In genomic region chr3:68997887-68998286, GRCh38 we compare ENCODE assay signal across 19 cellular contexts. TPM values are rescaled to one million over a fixed set of nuclear protein-coding genes. Genes with fewer than 3 reads are reported as not detected.
A peak's percentile ranks its signal among the peaks of the same experiment; 100 is the strongest.
DNase-seq lines count a peak whose midpoint lies in the region; ATAC-seq and TF ChIP-seq lines count a peak whose summit lies in the region.
"Had no signal": no experiment of that assay in that cellular context is flagged by ENCODE, and none has a peak within 500 bp of the region (broad histone marks: within the 10 kb centered on the region; RNA-seq: fewer than 3 reads in every experiment).

No MANE protein-coding gene starts in this region.

- ATAC-seq in GM18508 (IDR thresholded peaks at IDR 0.05; ENCODE audit: insufficient read depth, unreplicated experiment) (peak; percentile 83), GM18505 (IDR thresholded peaks at IDR 0.05; ENCODE audit: unreplicated experiment) (no peak), GM19328 (IDR thresholded peaks at IDR 0.05; ENCODE audit: unreplicated experiment) (no peak)

- H3K4me3 Mint-ChIP-seq in CD14-positive monocyte: no peak overlapping the region
- H3K4me3 Mint-ChIP-seq in CD4-positive, alpha-beta memory T cell: no peak overlapping the region
- H3K4me3 Mint-ChIP-seq: memory B cell, naive B cell had no signal

- H3K4me1 Mint-ChIP-seq in CD14-positive monocyte: no peaks in the 10 kb centered on the region
- H3K4me1 Mint-ChIP-seq in CD4-positive, alpha-beta memory T cell: peaks cover 0 to 5% (median 0%) of the 10 kb centered on the region in 4 donors
- H3K4me1 Mint-ChIP-seq: memory B cell, naive B cell had no signal

- POLR2A ChIA-PET in CD4-positive, alpha-beta memory T cell (lab: Charles Lee; ENCODE audit: partially characterized antibody): no interaction called here

- TF ChIP-seq POLR2A in GM18505 (IDR thresholded peaks at IDR 0.05; ENCODE audit: borderline replicate concordance, extremely low read depth, insufficient read depth, insufficient read length): no peak

- H3K9me3 ChIP-seq in CD4-positive, alpha-beta memory T cell (ENCODE audit: control insufficient read depth in 1 of 2, low read length in 2 of 2): no peaks in the 10 kb centered on the region
- H3K9me3 ChIP-seq: uterus had no signal

- DNase-seq in CD14-positive monocyte (ENCODE audit: low spot score): no peak
- peak; percentile 55 for DNase-seq in RKO (ENCODE audit: low spot score)
- peak; percentile 58 for DNase-seq in epithelial cell of esophagus (ENCODE audit: low read depth)
- no peak for DNase-seq in NCI-H2107 (lab: John Stamatoyannopoulos, UW)
- no peak for DNase-seq in CD4-positive, alpha-beta memory T cell
- DNase-seq: activated CD8-positive, alpha-beta memory T cell treated with anti-CD3 and anti-CD28 coated beads for 24 hours; GDM1; kidney glomerular epithelial cell; naive B cell; NCI-H2029 treated with DMSO at 0.1 percent for 48 hours; NCI-H510A treated with DMSO at 0.1 percent for 48 hours; Right ventricle myocardium superior; stimulated activated CD4-positive, alpha-beta T cell treated with anti-CD3 and anti-CD28 coated beads, Interleukin-1b, Interleukin-23, amount 100 ng/mL, for 48 hours; uterus had no signal

- TF ChIP-seq CTCF in CD14-positive monocyte (IDR thresholded peaks at IDR 0.05) (peak; percentile 50), epithelial cell of esophagus (IDR thresholded peaks at IDR 0.05; ENCODE audit: insufficient read depth, low read depth, low read length, missing control alignments) (no peak)

- CTCF ChIA-PET in CD4-positive, alpha-beta memory T cell (lab: Charles Lee; ENCODE audit: partially characterized antibody): no interaction called here

- H3K4me3 ChIP-seq in epithelial cell of esophagus (ENCODE audit: low read length): no peak overlapping the region
- H3K4me3 ChIP-seq in CD4-positive, alpha-beta memory T cell (ENCODE audit: low read length in 2 of 2): no peak overlapping the region
- H3K4me3 ChIP-seq: uterus had no signal

- peaks cover 0 to 3% (median 1%) of the 10 kb centered on the region in 7 donors for H3K9me3 Mint-ChIP-seq in CD14-positive monocyte
- no peaks in the 10 kb centered on the region for H3K9me3 Mint-ChIP-seq in CD4-positive, alpha-beta memory T cell
- H3K9me3 Mint-ChIP-seq: memory B cell had no signal

- H3K27ac ChIP-seq in CD4-positive, alpha-beta memory T cell (ENCODE audit: low read depth, low read length): no peak overlapping the region
- H3K27ac ChIP-seq: HL-60, uterus had no signal

- intact Hi-C loops in CD14-positive monocyte (cut with micrococcal nuclease): no loop called here
- intact Hi-C loops in CD4-positive, alpha-beta memory T cell (cut with micrococcal nuclease): no loop called here

- H3K36me3 ChIP-seq in CD4-positive, alpha-beta memory T cell (ENCODE audit: insufficient read depth, low read length): peaks cover 16% of the 10 kb centered on the region
- H3K36me3 ChIP-seq: uterus had no signal

- H3K4me1 ChIP-seq in CD4-positive, alpha-beta memory T cell (ENCODE audit: insufficient read depth, low read length): no peaks in the 10 kb centered on the region
- H3K4me1 ChIP-seq: uterus had no signal

- H3K27me3 ChIP-seq in CD4-positive, alpha-beta memory T cell (ENCODE audit: insufficient read depth, low read length): no peaks in the 10 kb centered on the region
- H3K27me3 ChIP-seq: uterus had no signal

- H3K27ac Mint-ChIP-seq in CD14-positive monocyte: no peak overlapping the region
- H3K27ac Mint-ChIP-seq in CD4-positive, alpha-beta memory T cell: peak overlapping the region in 1 of 7 donors; percentile 61
- H3K27ac Mint-ChIP-seq: memory B cell had no signal

- peaks cover 50 to 58% of the 10 kb centered on the region in 2 donors for H3K36me3 Mint-ChIP-seq in CD14-positive monocyte
- peaks cover 56 to 76% of the 10 kb centered on the region in 2 donors for H3K36me3 Mint-ChIP-seq in CD4-positive, alpha-beta memory T cell

- peaks cover 0 to 2% (median under 1%) of the 10 kb centered on the region in 3 donors for H3K27me3 Mint-ChIP-seq in CD14-positive monocyte (ENCODE audit: low read depth in 3 of 3)
- no peaks in the 10 kb centered on the region for H3K27me3 Mint-ChIP-seq in CD4-positive, alpha-beta memory T cell
- H3K27me3 Mint-ChIP-seq: memory B cell, naive B cell had no signal

RNA-seq across cellular contexts. Expression of gene EOGT, which starts 15.6 kb away (rescaled TPM):
- polyA plus RNA-seq in CD14-positive monocyte: 1 to 10 TPM; 5.0 to 8.1 TPM
- total RNA-seq in CD4-positive, alpha-beta memory T cell: 10 to 100 TPM; 26.7 to 28.6 TPM
- polyA plus RNA-seq in CD4-positive, alpha-beta memory T cell: 1 to 10 TPM; 8.2 to 9.2 TPM

RNA-seq across cellular contexts. Expression of gene TMF1, which starts 54.2 kb away (rescaled TPM):
- polyA plus RNA-seq in CD14-positive monocyte: 10 to 100 TPM; 23.1 to 25.6 TPM
- 10 to 100 TPM; 58.5 to 61.0 TPM for total RNA-seq in CD4-positive, alpha-beta memory T cell
- 10 to 100 TPM; 42.8 to 43.2 TPM for polyA plus RNA-seq in CD4-positive, alpha-beta memory T cell

Comparison
In these comparisons a context has a peak if more than half of its experiments do, and no peak if none do; other contexts are left out.
1. DNase-seq: peak in RKO (single experiment) and epithelial cell of esophagus (single experiment); none in CD14-positive monocyte (single experiment), NCI-H2107 (single experiment) and CD4-positive, alpha-beta memory T cell (0 of 5).